ENCODE assay signal across 8 cellular contexts in the genomic region with DNA sequence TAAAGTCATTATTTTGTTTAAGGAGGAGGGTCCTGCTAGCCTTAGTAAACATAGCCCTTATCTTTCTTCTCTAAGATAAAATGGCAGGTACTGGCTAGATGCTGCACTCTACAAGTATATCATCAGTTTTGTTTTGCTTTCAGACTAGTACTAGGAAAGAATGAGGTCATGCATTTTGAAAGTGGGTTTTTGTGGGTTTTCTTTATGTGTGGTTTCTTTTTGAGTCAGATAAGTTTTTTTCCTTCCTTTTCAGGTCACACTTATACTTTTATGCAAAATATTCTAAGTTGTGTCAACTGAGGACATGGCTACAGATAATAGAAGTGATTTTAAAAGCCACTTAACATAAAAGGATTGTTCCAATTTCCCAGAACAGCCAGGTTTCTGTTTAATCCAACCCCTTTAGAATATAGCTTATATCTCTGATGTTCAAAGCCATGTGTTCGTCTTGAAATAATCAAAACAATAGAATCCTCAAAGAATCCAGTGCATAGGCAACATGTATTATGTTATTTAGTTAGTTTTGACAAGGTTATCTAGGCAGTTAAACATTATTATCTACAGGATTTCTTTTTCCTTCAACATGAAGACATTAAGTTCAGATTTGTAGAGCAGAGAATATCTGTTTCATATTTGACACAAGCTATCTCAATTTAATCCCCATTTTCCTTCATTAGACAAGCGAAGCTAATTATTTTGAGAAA.
DNase-seq lines count a peak whose midpoint lies in the region; ATAC-seq and TF ChIP-seq lines count a peak whose summit lies in the region.

No MANE protein-coding gene starts in this region.

- no peak overlapping the region for H3K9ac ChIP-seq in Karpas-422 (ENCODE audit: low read length)

- intact Hi-C loops in uterus (cut with DNase I; ENCODE audit: low total_unique reads) = no loop called here

- H3K79me2 ChIP-seq in Karpas-422 (ENCODE audit: low read length) = no peaks in the 10 kb centered on the region
- no peaks in the 10 kb centered on the region for H3K79me2 ChIP-seq in hepatocyte

- H3K4me3 ChIP-seq in Karpas-422 (ENCODE audit: low read length) (no peak overlapping the region), hepatocyte (no peak overlapping the region), uterus (no peak overlapping the region)

- no peak overlapping the region for H2AFZ ChIP-seq in Karpas-422 (ENCODE audit: low read length)
- H2AFZ ChIP-seq in hepatocyte = peak overlapping the region; percentile 5

- peak; percentile 96 for ATAC-seq in GM18502 (IDR thresholded peaks at IDR 0.05; ENCODE audit: poor library complexity, unreplicated experiment)
- ATAC-seq in GM21723 (IDR thresholded peaks at IDR 0.05; ENCODE audit: unreplicated experiment) = peak; percentile 98

- H3K4me2 ChIP-seq in Karpas-422 (ENCODE audit: low read depth, low read length, poor library complexity, severe bottlenecking) = no peak overlapping the region
- peak overlapping the region; percentile 30 for H3K4me2 ChIP-seq in hepatocyte

- H4K20me1 ChIP-seq in Karpas-422 (ENCODE audit: insufficient read depth, low read depth, low read length) (no peaks in the 10 kb centered on the region), hepatocyte (ENCODE audit: insufficient read depth, poor library complexity, severe bottlenecking) (no peaks in the 10 kb centered on the region)

- TF ChIP-seq POLR2A in uterus (IDR thresholded peaks at IDR 0.05) = no peak

- H3K27me3 ChIP-seq in Karpas-422 (ENCODE audit: low read length) (no peaks in the 10 kb centered on the region), hepatocyte (no peaks in the 10 kb centered on the region), uterus (no peaks in the 10 kb centered on the region)

- no peaks in the 10 kb centered on the region for H3K9me2 ChIP-seq in Karpas-422 (replicated peaks; ENCODE audit: insufficient read depth, low read length)
- H3K9me2 ChIP-seq in hepatocyte (replicated peaks; ENCODE audit: insufficient read depth) = no peaks in the 10 kb centered on the region

- 45% methylated on average over 2 of the region's 2 CpGs for WGBS in hepatocyte (ENCODE audit: low lambda C conversion rate, missing lambda C conversion rate)

- no peaks in the 10 kb centered on the region for H3K36me3 ChIP-seq in Karpas-422 (ENCODE audit: insufficient read depth, low read length)
- no peaks in the 10 kb centered on the region for H3K36me3 ChIP-seq in hepatocyte (replicated peaks; ENCODE audit: insufficient read depth, low read depth)
- H3K36me3 ChIP-seq in uterus = no peaks in the 10 kb centered on the region

- no peaks in the 10 kb centered on the region for H3K4me1 ChIP-seq in Karpas-422 (ENCODE audit: low read length)
- H3K4me1 ChIP-seq in hepatocyte (ENCODE audit: insufficient read depth) = peaks cover 40% of the 10 kb centered on the region
- no peaks in the 10 kb centered on the region for H3K4me1 ChIP-seq in uterus

- TF ChIP-seq CTCF in hepatocyte (IDR thresholded peaks at IDR 0.05; ENCODE audit: poor library complexity) = no peak
- TF ChIP-seq CTCF in uterus (IDR thresholded peaks at IDR 0.05) = no peak

- peaks cover 24% of the 10 kb centered on the region for H3K9me3 ChIP-seq in Karpas-422 (ENCODE audit: low read length)
- no peaks in the 10 kb centered on the region for H3K9me3 ChIP-seq in hepatocyte (ENCODE audit: low read depth)
- no peaks in the 10 kb centered on the region for H3K9me3 ChIP-seq in uterus

- peak; percentile 10 for DNase-seq in Karpas-422
- DNase-seq in hepatocyte (ENCODE audit: low spot score) = peak; percentile 15
- no peak for DNase-seq in retina
- DNase-seq in uterus = no peak
- no peak for DNase-seq in effector CD8-positive, alpha-beta T cell (lab: John Stamatoyannopoulos, UW)
- DNase-seq in NCI-H1930 (lab: John Stamatoyannopoulos, UW) = no peak

- H3K27ac ChIP-seq in Karpas-422 (ENCODE audit: low read length) (no peak overlapping the region), hepatocyte (peak overlapping the region; percentile 55), uterus (no peak overlapping the region)

Comparison
In these comparisons a context has a peak if more than half of its experiments do, and no peak if none do; other contexts are left out.
1. DNase-seq: peak in Karpas-422 (single experiment) and hepatocyte (single experiment); none in retina (single experiment), uterus (0 of 2), effector CD8-positive, alpha-beta T cell (single experiment) and NCI-H1930 (0 of 2).